1 cellular context compared by ENCODE assay signal in the genomic region with DNA sequence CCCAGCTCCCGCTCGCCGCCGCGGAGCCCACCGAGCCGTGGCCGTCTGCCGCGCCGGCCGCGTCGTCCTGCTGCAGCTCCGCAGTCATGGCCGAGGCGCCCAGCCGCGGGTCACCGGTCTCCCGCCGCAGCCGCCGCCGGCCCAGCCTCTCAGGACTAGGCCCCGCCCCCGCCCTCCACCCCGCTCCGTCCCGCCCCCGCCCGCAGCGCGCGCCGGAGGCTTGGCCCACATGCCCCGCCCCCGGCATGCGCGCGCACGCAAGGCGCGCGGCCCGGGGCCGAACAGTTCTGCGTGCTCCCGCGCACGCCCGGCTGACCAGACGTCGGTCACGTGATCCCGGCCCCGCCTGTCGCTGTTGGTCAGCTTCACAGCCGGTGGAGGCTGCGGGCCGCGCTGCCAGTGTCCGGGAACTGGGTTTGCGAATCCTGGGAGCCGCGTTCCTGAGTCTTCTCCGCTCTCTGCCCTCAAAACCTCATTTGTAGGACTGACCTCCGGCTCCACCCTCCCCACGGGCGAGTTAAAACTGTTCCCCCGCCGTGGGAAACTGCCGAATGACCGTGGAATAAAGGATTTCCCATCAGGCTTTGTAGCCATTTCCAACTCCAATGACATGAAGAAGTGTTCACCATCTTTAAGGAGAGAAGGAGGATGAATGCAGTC.
A peak's percentile ranks its signal among the peaks of the same experiment; 100 is the strongest.
TF ChIP-seq lines count a peak whose summit lies in the region.

A gene with protein sequence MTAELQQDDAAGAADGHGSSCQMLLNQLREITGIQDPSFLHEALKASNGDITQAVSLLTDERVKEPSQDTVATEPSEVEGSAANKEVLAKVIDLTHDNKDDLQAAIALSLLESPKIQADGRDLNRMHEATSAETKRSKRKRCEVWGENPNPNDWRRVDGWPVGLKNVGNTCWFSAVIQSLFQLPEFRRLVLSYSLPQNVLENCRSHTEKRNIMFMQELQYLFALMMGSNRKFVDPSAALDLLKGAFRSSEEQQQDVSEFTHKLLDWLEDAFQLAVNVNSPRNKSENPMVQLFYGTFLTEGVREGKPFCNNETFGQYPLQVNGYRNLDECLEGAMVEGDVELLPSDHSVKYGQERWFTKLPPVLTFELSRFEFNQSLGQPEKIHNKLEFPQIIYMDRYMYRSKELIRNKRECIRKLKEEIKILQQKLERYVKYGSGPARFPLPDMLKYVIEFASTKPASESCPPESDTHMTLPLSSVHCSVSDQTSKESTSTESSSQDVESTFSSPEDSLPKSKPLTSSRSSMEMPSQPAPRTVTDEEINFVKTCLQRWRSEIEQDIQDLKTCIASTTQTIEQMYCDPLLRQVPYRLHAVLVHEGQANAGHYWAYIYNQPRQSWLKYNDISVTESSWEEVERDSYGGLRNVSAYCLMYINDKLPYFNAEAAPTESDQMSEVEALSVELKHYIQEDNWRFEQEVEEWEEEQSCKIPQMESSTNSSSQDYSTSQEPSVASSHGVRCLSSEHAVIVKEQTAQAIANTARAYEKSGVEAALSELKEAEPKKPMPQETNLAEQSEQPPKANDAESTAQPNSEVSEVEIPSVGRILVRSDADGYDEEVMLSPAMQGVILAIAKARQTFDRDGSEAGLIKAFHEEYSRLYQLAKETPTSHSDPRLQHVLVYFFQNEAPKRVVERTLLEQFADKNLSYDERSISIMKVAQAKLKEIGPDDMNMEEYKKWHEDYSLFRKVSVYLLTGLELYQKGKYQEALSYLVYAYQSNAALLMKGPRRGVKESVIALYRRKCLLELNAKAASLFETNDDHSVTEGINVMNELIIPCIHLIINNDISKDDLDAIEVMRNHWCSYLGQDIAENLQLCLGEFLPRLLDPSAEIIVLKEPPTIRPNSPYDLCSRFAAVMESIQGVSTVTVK (minus strand): TSS at position 159 of the 660 bp plus-strand sequence. CDS start 71 bp downstream, at position 88.

TF ChIP-seq in K562, 482 proteins besides CTCF, POLR2A, EP300 and RAD21 (continued from another document and continues in another):
- TF ChIP-seq ZBTB9 (CRISPR knock-in tag; IDR thresholded peaks at IDR 0.05) = no peak; the same call in 1 of the 2 replicates
- TF ChIP-seq TAF9B (IDR thresholded peaks at IDR 0.05; ENCODE audit: partially characterized antibody) = peak; percentile 91
- no peak for TF ChIP-seq NR3C1 (CRISPR knock-in tag; IDR thresholded peaks at IDR 0.05)
- TF ChIP-seq MTA2 (IDR thresholded peaks at IDR 0.05; ENCODE audit: low read depth) = no peak
- no peak for TF ChIP-seq ZNF184 (CRISPR knock-in tag; IDR thresholded peaks at IDR 0.05)
- peak; percentile 40 for TF ChIP-seq TCF3 (CRISPR knock-in tag; IDR thresholded peaks at IDR 0.05)
- no peak for TF ChIP-seq PRMT5 (CRISPR knock-in tag; IDR thresholded peaks at IDR 0.05)
- TF ChIP-seq, protein P1, sequence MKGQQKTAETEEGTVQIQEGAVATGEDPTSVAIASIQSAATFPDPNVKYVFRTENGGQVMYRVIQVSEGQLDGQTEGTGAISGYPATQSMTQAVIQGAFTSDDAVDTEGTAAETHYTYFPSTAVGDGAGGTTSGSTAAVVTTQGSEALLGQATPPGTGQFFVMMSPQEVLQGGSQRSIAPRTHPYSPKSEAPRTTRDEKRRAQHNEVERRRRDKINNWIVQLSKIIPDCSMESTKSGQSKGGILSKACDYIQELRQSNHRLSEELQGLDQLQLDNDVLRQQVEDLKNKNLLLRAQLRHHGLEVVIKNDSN (CRISPR knock-in tag; IDR thresholded peaks at IDR 0.05) = peak; percentile 96
- no peak for TF ChIP-seq CHAMP1 (IDR thresholded peaks at IDR 0.05)
- TF ChIP-seq, protein P2, sequence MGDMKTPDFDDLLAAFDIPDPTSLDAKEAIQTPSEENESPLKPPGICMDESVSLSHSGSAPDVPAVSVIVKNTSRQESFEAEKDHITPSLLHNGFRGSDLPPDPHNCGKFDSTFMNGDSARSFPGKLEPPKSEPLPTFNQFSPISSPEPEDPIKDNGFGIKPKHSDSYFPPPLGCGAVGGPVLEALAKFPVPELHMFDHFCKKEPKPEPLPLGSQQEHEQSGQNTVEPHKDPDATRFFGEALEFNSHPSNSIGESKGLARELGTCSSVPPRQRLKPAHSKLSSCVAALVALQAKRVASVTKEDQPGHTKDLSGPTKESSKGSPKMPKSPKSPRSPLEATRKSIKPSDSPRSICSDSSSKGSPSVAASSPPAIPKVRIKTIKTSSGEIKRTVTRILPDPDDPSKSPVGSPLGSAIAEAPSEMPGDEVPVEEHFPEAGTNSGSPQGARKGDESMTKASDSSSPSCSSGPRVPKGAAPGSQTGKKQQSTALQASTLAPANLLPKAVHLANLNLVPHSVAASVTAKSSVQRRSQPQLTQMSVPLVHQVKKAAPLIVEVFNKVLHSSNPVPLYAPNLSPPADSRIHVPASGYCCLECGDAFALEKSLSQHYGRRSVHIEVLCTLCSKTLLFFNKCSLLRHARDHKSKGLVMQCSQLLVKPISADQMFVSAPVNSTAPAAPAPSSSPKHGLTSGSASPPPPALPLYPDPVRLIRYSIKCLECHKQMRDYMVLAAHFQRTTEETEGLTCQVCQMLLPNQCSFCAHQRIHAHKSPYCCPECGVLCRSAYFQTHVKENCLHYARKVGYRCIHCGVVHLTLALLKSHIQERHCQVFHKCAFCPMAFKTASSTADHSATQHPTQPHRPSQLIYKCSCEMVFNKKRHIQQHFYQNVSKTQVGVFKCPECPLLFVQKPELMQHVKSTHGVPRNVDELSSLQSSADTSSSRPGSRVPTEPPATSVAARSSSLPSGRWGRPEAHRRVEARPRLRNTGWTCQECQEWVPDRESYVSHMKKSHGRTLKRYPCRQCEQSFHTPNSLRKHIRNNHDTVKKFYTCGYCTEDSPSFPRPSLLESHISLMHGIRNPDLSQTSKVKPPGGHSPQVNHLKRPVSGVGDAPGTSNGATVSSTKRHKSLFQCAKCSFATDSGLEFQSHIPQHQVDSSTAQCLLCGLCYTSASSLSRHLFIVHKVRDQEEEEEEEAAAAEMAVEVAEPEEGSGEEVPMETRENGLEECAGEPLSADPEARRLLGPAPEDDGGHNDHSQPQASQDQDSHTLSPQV (IDR thresholded peaks at IDR 0.05) = peak; percentile 54
- no peak; the same call in none of the 2 replicates for TF ChIP-seq CTBP1 (IDR thresholded peaks at IDR 0.05; ENCODE audit: borderline replicate concordance)
- TF ChIP-seq, protein P3, sequence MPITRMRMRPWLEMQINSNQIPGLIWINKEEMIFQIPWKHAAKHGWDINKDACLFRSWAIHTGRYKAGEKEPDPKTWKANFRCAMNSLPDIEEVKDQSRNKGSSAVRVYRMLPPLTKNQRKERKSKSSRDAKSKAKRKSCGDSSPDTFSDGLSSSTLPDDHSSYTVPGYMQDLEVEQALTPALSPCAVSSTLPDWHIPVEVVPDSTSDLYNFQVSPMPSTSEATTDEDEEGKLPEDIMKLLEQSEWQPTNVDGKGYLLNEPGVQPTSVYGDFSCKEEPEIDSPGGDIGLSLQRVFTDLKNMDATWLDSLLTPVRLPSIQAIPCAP (CRISPR knock-in tag; IDR thresholded peaks at IDR 0.05; ENCODE audit: borderline replicate concordance) = no peak
- TF ChIP-seq, protein P4, sequence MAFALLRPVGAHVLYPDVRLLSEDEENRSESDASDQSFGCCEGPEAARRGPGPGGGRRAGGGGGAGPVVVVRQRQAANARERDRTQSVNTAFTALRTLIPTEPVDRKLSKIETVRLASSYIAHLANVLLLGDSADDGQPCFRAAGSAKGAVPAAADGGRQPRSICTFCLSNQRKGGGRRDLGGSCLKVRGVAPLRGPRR (CRISPR knock-in tag; IDR thresholded peaks at IDR 0.05) = no peak
- peak; percentile 69; the same call in 1 of the 2 replicates for TF ChIP-seq ZNF766 (CRISPR knock-in tag; conservative IDR thresholded peaks at IDR 0.05)
- TF ChIP-seq THRAP3 (IDR thresholded peaks at IDR 0.05; ENCODE audit: borderline replicate concordance) = no peak
- TF ChIP-seq MCM7 (IDR thresholded peaks at IDR 0.05) = no peak
- no peak for TF ChIP-seq CAMTA2 (CRISPR knock-in tag; conservative IDR thresholded peaks at IDR 0.05)
- no peak for TF ChIP-seq C11orf30 (IDR thresholded peaks at IDR 0.05; ENCODE audit: low read depth)
- TF ChIP-seq ZNF717 (CRISPR knock-in tag; IDR thresholded peaks at IDR 0.05) = 0 out of 2 replicates have a peak, but pooled peaks have one; percentile 16
- TF ChIP-seq NCOA2 (IDR thresholded peaks at IDR 0.05; ENCODE audit: partially characterized antibody in 2 of 2) = no peak
- TF ChIP-seq, protein P5, sequence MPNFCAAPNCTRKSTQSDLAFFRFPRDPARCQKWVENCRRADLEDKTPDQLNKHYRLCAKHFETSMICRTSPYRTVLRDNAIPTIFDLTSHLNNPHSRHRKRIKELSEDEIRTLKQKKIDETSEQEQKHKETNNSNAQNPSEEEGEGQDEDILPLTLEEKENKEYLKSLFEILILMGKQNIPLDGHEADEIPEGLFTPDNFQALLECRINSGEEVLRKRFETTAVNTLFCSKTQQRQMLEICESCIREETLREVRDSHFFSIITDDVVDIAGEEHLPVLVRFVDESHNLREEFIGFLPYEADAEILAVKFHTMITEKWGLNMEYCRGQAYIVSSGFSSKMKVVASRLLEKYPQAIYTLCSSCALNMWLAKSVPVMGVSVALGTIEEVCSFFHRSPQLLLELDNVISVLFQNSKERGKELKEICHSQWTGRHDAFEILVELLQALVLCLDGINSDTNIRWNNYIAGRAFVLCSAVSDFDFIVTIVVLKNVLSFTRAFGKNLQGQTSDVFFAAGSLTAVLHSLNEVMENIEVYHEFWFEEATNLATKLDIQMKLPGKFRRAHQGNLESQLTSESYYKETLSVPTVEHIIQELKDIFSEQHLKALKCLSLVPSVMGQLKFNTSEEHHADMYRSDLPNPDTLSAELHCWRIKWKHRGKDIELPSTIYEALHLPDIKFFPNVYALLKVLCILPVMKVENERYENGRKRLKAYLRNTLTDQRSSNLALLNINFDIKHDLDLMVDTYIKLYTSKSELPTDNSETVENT (CRISPR knock-in tag; IDR thresholded peaks at IDR 0.05) = peak; percentile 36; the same call in 1 of the 2 replicates
- peak in 1 of 2 experiments; percentile 42; a peak in 2 of 4 replicates for TF ChIP-seq SRF (CRISPR knock-in tag; IDR thresholded peaks at IDR 0.05)
- 0 out of 2 replicates have a peak, but pooled peaks have one; percentile 1 for TF ChIP-seq ZNF316 (IDR thresholded peaks at IDR 0.05)
- TF ChIP-seq RFX1 (IDR thresholded peaks at IDR 0.05) = no peak
- peak; percentile 94 for TF ChIP-seq POLR2B (IDR thresholded peaks at IDR 0.05; ENCODE audit: low read depth, partially characterized antibody)
- no peak for TF ChIP-seq ZNF445 (CRISPR knock-in tag; IDR thresholded peaks at IDR 0.05; ENCODE audit: low read depth)
- TF ChIP-seq, protein P6, sequence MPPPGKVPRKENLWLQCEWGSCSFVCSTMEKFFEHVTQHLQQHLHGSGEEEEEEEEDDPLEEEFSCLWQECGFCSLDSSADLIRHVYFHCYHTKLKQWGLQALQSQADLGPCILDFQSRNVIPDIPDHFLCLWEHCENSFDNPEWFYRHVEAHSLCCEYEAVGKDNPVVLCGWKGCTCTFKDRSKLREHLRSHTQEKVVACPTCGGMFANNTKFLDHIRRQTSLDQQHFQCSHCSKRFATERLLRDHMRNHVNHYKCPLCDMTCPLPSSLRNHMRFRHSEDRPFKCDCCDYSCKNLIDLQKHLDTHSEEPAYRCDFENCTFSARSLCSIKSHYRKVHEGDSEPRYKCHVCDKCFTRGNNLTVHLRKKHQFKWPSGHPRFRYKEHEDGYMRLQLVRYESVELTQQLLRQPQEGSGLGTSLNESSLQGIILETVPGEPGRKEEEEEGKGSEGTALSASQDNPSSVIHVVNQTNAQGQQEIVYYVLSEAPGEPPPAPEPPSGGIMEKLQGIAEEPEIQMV (tag; conservative IDR thresholded peaks at IDR 0.05; ENCODE audit: low read depth) = no peak
- TF ChIP-seq MBD1 (CRISPR knock-in tag; IDR thresholded peaks at IDR 0.05) = no peak
- TF ChIP-seq ZNF23 (CRISPR knock-in tag; IDR thresholded peaks at IDR 0.05) = no peak
- TF ChIP-seq, protein P7, sequence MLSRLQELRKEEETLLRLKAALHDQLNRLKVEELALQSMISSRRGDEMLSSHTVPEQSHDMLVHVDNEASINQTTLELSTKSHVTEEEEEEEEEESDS (CRISPR knock-in tag; IDR thresholded peaks at IDR 0.05) = no peak
- no peak for TF ChIP-seq FOSL1 (tag; conservative IDR thresholded peaks at IDR 0.05)
